13 cellular contexts compared by ENCODE assay signal in the genomic region with DNA sequence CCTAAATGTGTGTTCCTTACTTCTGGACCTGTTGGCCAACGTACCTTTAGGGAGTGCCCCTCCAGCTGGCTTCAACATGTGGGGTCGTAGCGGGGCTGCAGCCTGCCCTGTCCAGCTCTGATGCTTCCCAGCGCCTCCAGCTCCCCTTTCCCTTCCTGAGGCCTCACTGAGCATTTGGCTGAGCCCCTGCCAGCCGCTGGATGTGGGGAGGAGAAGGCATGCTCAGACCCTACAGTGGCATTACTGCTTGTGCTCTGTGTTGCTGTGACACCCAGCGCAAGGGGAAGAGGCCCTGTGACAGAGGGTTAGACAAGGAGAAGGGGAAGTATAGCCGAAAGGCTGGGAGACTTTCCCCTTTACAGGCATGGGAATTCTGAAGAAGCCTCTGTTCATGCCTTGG.
DNase-seq lines count a peak whose midpoint lies in the region; ATAC-seq, FAIRE-seq and TF ChIP-seq lines count a peak whose summit lies in the region.
"Had no signal": no experiment of that assay in that cellular context is flagged by ENCODE, and none has a peak within 500 bp of the region (broad histone marks: within the 10 kb centered on the region; RNA-seq: fewer than 3 reads in every experiment).

No MANE protein-coding gene starts in this region.

- no peak for ATAC-seq in GM18511 (IDR thresholded peaks at IDR 0.05; ENCODE audit: unreplicated experiment)
- ATAC-seq in stimulated activated memory B cell treated with anti-CD40 and anti-IgM and Interleukin-4, amounts not matched to agents 10 μg/mL and 1 μg/mL and 100 μg/mL, for 72 hours = no peak

- no peaks in the 10 kb centered on the region for H3K79me2 ChIP-seq in keratinocyte (ENCODE audit: control insufficient read depth, insufficient read depth, low read length)

- H2AFZ ChIP-seq in keratinocyte (ENCODE audit: control insufficient read depth, low read length) = no peak overlapping the region

- H3K27ac ChIP-seq in keratinocyte (ENCODE audit: control insufficient read depth, insufficient read depth, low read length) = no peak overlapping the region
- H3K27ac ChIP-seq in stomach = peak overlapping the region in 4 of 5 donors; percentile 61 to 76 (median 68)
- H3K27ac ChIP-seq: VCaP had no signal

- H4K20me1 ChIP-seq in keratinocyte (ENCODE audit: control insufficient read depth, extremely low read depth, insufficient read depth, low read length) = no peaks in the 10 kb centered on the region

- peak overlapping the region; percentile 71 for H3K27ac Mint-ChIP-seq in activated naive CD4-positive, alpha-beta T cell treated with anti-CD3 and anti-CD28 coated beads, Interleukin-2, amount 50 U/mL, for 24 hours
- no peak overlapping the region for H3K27ac Mint-ChIP-seq in activated naive CD4-positive, alpha-beta T cell treated with anti-CD3 and anti-CD28 coated beads, Interleukin-2, amount 10 ng/mL, durations not matched to agents 7 days and 5 days
- H3K27ac Mint-ChIP-seq in activated naive CD8-positive, alpha-beta T cell treated with anti-CD3 and anti-CD28 coated beads for 36 hours = peak overlapping the region; percentile 27
- no peak overlapping the region for H3K27ac Mint-ChIP-seq in stimulated activated memory B cell treated with anti-CD40 and anti-IgM and Interleukin-4, amounts not matched to agents 10 μg/mL and 1 μg/mL and 100 μg/mL, for 72 hours

- H3K4me1 Mint-ChIP-seq in activated naive CD4-positive, alpha-beta T cell treated with anti-CD3 and anti-CD28 coated beads, Interleukin-2, amount 50 U/mL, for 24 hours = peaks cover 88% of the 10 kb centered on the region
- peaks cover 63% of the 10 kb centered on the region for H3K4me1 Mint-ChIP-seq in activated naive CD4-positive, alpha-beta T cell treated with anti-CD3 and anti-CD28 coated beads, Interleukin-2, amount 10 ng/mL, durations not matched to agents 7 days and 5 days
- H3K4me1 Mint-ChIP-seq in activated naive CD8-positive, alpha-beta T cell treated with anti-CD3 and anti-CD28 coated beads for 36 hours = peaks cover 74% of the 10 kb centered on the region
- peaks cover 31% of the 10 kb centered on the region for H3K4me1 Mint-ChIP-seq in stimulated activated memory B cell treated with anti-CD40 and anti-IgM and Interleukin-4, amounts not matched to agents 10 μg/mL and 1 μg/mL and 100 μg/mL, for 72 hours

- no peaks in the 10 kb centered on the region for H3K9me3 ChIP-seq in keratinocyte (ENCODE audit: control insufficient read depth, low read depth, low read length)
- H3K9me3 ChIP-seq in stomach = no peaks in the 10 kb centered on the region

- TF ChIP-seq EP300 in stomach (IDR thresholded peaks at IDR 0.05) = no peak

- DNase-seq in activated naive CD4-positive, alpha-beta T cell treated with anti-CD3 and anti-CD28 coated beads, Interleukin-2, amount 10 ng/mL, durations not matched to agents 7 days and 5 days = no peak
- no peak for DNase-seq in activated naive CD8-positive, alpha-beta T cell treated with anti-CD3 and anti-CD28 coated beads for 36 hours
- DNase-seq in keratinocyte (ENCODE audit: low read depth, low spot score) = no peak
- DNase-seq in stomach = no peak
- DNase-seq in pons (ENCODE audit: low spot score) = no peak
- DNase-seq: DMS79 treated with DMSO at 0.1 percent for 48 hours, H9, NCI-H1092 treated with DMSO at 0.1 percent for 48 hours, NCI-H2227 treated with DMSO at 0.1 percent for 48 hours had no signal

- WGBS in stomach, 5 donors = 78 to 84% (median 83%) methylated on average over 7 of the region's 7 CpGs

- intact Hi-C loops in stomach (cut with DNase I; ENCODE audit: low total_unique reads) = loop anchor here (10.0 kb wide), 1 partner anchor 268 kb away; no protein-coding TSS in a partner anchor

- H3K4me2 ChIP-seq in keratinocyte (ENCODE audit: control insufficient read depth, extremely low read depth, insufficient read depth, low read depth, low read length) = peak overlapping the region; percentile 11

- H3K9ac ChIP-seq in keratinocyte (ENCODE audit: control insufficient read depth, extremely low read depth, insufficient read depth, low read length) = no peak overlapping the region

- no peaks in the 10 kb centered on the region for H3K9me3 Mint-ChIP-seq in activated naive CD4-positive, alpha-beta T cell treated with anti-CD3 and anti-CD28 coated beads, Interleukin-2, amount 50 U/mL, for 24 hours
- H3K9me3 Mint-ChIP-seq in activated naive CD4-positive, alpha-beta T cell treated with anti-CD3 and anti-CD28 coated beads, Interleukin-2, amount 10 ng/mL, durations not matched to agents 7 days and 5 days = peaks cover 3% of the 10 kb centered on the region
- H3K9me3 Mint-ChIP-seq in activated naive CD8-positive, alpha-beta T cell treated with anti-CD3 and anti-CD28 coated beads for 36 hours = peaks cover 3% of the 10 kb centered on the region
- H3K9me3 Mint-ChIP-seq in stimulated activated memory B cell treated with anti-CD40 and anti-IgM and Interleukin-4, amounts not matched to agents 10 μg/mL and 1 μg/mL and 100 μg/mL, for 72 hours = no peaks in the 10 kb centered on the region

- no peak for FAIRE-seq in keratinocyte (lab: Jason Lieb, UNC)

- no peak for TF ChIP-seq CTCF in keratinocyte (optimal IDR thresholded peaks at IDR 0.05 in 1 of 3, IDR thresholded peaks at IDR 0.05 in 1 of 3, conservative IDR thresholded peaks at IDR 0.05 in 1 of 3; ENCODE audit: extremely low read depth in 1 of 3, insufficient read depth in 2 of 3, low read length in 3 of 3)
- no peak for TF ChIP-seq CTCF in stomach (IDR thresholded peaks at IDR 0.05)

- no peak overlapping the region for H3K4me3 Mint-ChIP-seq in activated naive CD4-positive, alpha-beta T cell treated with anti-CD3 and anti-CD28 coated beads, Interleukin-2, amount 50 U/mL, for 24 hours
- H3K4me3 Mint-ChIP-seq in activated naive CD4-positive, alpha-beta T cell treated with anti-CD3 and anti-CD28 coated beads, Interleukin-2, amount 10 ng/mL, durations not matched to agents 7 days and 5 days = no peak overlapping the region
- H3K4me3 Mint-ChIP-seq in activated naive CD8-positive, alpha-beta T cell treated with anti-CD3 and anti-CD28 coated beads for 36 hours = no peak overlapping the region
- H3K4me3 Mint-ChIP-seq in stimulated activated memory B cell treated with anti-CD40 and anti-IgM and Interleukin-4, amounts not matched to agents 10 μg/mL and 1 μg/mL and 100 μg/mL, for 72 hours = no peak overlapping the region

- TF ChIP-seq POLR2A in stomach (IDR thresholded peaks at IDR 0.05) = no peak

- CTCF ChIA-PET in activated naive CD4-positive, alpha-beta T cell treated with anti-CD3 and anti-CD28 coated beads, Interleukin-2, amount 10 ng/mL, durations not matched to agents 7 days and 5 days (lab: Charles Lee) = interaction anchor here (1.9 kb wide), 1 partner anchor 370 kb away, joined by 7 read pairs; no protein-coding TSS in a partner anchor

- H3K4me1 ChIP-seq in keratinocyte (ENCODE audit: control insufficient read depth, extremely low read depth, insufficient read depth, low read length) (peaks cover 64% of the 10 kb centered on the region), stomach (peaks cover 24 to 65% (median 31%) of the 10 kb centered on the region in 4 donors)

- H3K36me3 ChIP-seq in keratinocyte (ENCODE audit: control insufficient read depth in 2 of 2, extremely low read depth in 1 of 2, insufficient read depth in 2 of 2, low read length in 2 of 2) (no peaks in the 10 kb centered on the region), stomach (no peaks in the 10 kb centered on the region)

- H3K9me1 ChIP-seq in keratinocyte (ENCODE audit: control insufficient read depth, extremely low read depth, insufficient read depth, low read length) = no peaks in the 10 kb centered on the region

- H3K36me3 Mint-ChIP-seq in activated naive CD4-positive, alpha-beta T cell treated with anti-CD3 and anti-CD28 coated beads, Interleukin-2, amount 50 U/mL, for 24 hours = peaks cover 33% of the 10 kb centered on the region
- H3K36me3 Mint-ChIP-seq in activated naive CD4-positive, alpha-beta T cell treated with anti-CD3 and anti-CD28 coated beads, Interleukin-2, amount 10 ng/mL, durations not matched to agents 7 days and 5 days = peaks cover 76% of the 10 kb centered on the region
- H3K36me3 Mint-ChIP-seq in activated naive CD8-positive, alpha-beta T cell treated with anti-CD3 and anti-CD28 coated beads for 36 hours = peaks cover 71% of the 10 kb centered on the region
- no peaks in the 10 kb centered on the region for H3K36me3 Mint-ChIP-seq in stimulated activated memory B cell treated with anti-CD40 and anti-IgM and Interleukin-4, amounts not matched to agents 10 μg/mL and 1 μg/mL and 100 μg/mL, for 72 hours

- dilution Hi-C loops in keratinocyte (cut with MboI; ENCODE audit: extremely low pct_ligation_motif_present, low sequenced_read_pairs) = loop anchor here (10.0 kb wide), 1 partner anchor 278 kb away; no protein-coding TSS in a partner anchor

- H3K27me3 ChIP-seq in keratinocyte (ENCODE audit: control insufficient read depth, extremely low read depth, insufficient read depth, low read length) = no peaks in the 10 kb centered on the region
- H3K27me3 ChIP-seq in stomach = no peaks in the 10 kb centered on the region

- H3K4me3 ChIP-seq in keratinocyte (ENCODE audit: control insufficient read depth in 2 of 3, extremely low read depth in 1 of 3, insufficient read depth in 2 of 3, low read depth in 1 of 3, low read length in 3 of 3) = no peak overlapping the region
- H3K4me3 ChIP-seq in stomach = no peak overlapping the region

- no peaks in the 10 kb centered on the region for H3K27me3 Mint-ChIP-seq in activated naive CD4-positive, alpha-beta T cell treated with anti-CD3 and anti-CD28 coated beads, Interleukin-2, amount 50 U/mL, for 24 hours
- H3K27me3 Mint-ChIP-seq in activated naive CD4-positive, alpha-beta T cell treated with anti-CD3 and anti-CD28 coated beads, Interleukin-2, amount 10 ng/mL, durations not matched to agents 7 days and 5 days = no peaks in the 10 kb centered on the region
- no peaks in the 10 kb centered on the region for H3K27me3 Mint-ChIP-seq in activated naive CD8-positive, alpha-beta T cell treated with anti-CD3 and anti-CD28 coated beads for 36 hours
- no peaks in the 10 kb centered on the region for H3K27me3 Mint-ChIP-seq in stimulated activated memory B cell treated with anti-CD40 and anti-IgM and Interleukin-4, amounts not matched to agents 10 μg/mL and 1 μg/mL and 100 μg/mL, for 72 hours

Comparison
In these comparisons a context has a peak if more than half of its experiments do, and no peak if none do; other contexts are left out.
1. H3K27ac Mint-ChIP-seq: peak in activated naive CD4-positive, alpha-beta T cell treated with anti-CD3 and anti-CD28 coated beads, Interleukin-2, amount 50 U/mL, for 24 hours (single experiment) and activated naive CD8-positive, alpha-beta T cell treated with anti-CD3 and anti-CD28 coated beads for 36 hours (single experiment); none in activated naive CD4-positive, alpha-beta T cell treated with anti-CD3 and anti-CD28 coated beads, Interleukin-2, amount 10 ng/mL, durations not matched to agents 7 days and 5 days (single experiment) and stimulated activated memory B cell treated with anti-CD40 and anti-IgM and Interleukin-4, amounts not matched to agents 10 μg/mL and 1 μg/mL and 100 μg/mL, for 72 hours (single experiment).